Comparison of ENCODE assay signal across 21 cellular contexts in the genomic region with DNA sequence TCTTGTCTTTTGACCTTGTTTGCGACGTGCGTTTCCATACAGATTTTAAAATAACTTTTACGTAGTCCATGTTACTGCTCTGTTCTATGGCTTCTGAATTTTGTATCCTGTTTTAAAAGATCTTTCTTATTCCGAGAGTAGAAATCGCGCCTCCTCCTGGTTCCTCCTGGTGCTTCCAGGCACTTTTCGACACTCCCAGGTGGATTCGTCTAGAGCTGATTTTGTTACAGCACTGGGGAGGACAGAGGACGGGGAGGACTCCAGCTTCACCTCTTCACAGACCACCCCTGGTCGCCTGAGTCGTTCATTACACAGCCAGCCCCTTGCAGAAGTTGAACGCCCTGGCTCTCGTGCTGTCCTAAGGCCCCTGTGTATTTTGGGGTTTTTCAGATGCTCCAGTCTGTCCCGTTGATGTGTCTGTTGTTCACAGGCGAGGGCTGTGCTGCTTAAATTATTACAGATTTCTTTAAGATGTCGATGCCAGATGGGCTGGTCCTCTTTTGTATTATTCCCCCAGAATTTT.
A peak's percentile ranks its signal among the peaks of the same experiment; 100 is the strongest.
DNase-seq lines count a peak whose midpoint lies in the region; ATAC-seq and TF ChIP-seq lines count a peak whose summit lies in the region.
"Had no signal": no experiment of that assay in that cellular context is flagged by ENCODE, and none has a peak within 500 bp of the region (broad histone marks: within the 10 kb centered on the region; RNA-seq: fewer than 3 reads in every experiment).

No MANE protein-coding gene starts in this region.

- ATAC-seq in SK-N-SH treated with all-trans-retinoic acid at 6 μM for 48 hours = no peak
- ATAC-seq: mucosa of descending colon; Panc1; right cardiac atrium; stimulated activated memory B cell treated with anti-CD40 and anti-IgM and Interleukin-4, amounts not matched to agents 10 μg/mL and 1 μg/mL and 100 μg/mL, for 72 hours had no signal

- TF ChIP-seq CTCF in AG09309 (IDR thresholded peaks at IDR 0.05; ENCODE audit: control insufficient read depth, insufficient read depth, low read depth, low read length, missing control alignments) (peak; percentile 31), astrocyte of the spinal cord (IDR thresholded peaks at IDR 0.05; ENCODE audit: low read depth, low read length) (peak; percentile 18)

- no peak for DNase-seq in AG09309 (ENCODE audit: low read depth)
- DNase-seq in ELR (ENCODE audit: low read depth) = peak; percentile 17
- DNase-seq in astrocyte of the spinal cord (ENCODE audit: low read depth, low spot score) = no peak
- DNase-seq in left kidney (ENCODE audit: low read depth, low spot score) = peak; percentile 31
- DNase-seq in SHP77 (lab: John Stamatoyannopoulos, UW) = no peak
- DNase-seq in NCI-H69 (lab: John Stamatoyannopoulos, UW) = no peak
- DNase-seq: activated CD4-positive, alpha-beta T cell treated with anti-CD3 and anti-CD28 coated beads for 48 hours; BE2C; Calu3; erythroblast; GDM1; Kasumi-1; NCI-H2171; NCI-H774; stimulated activated CD4-positive, alpha-beta T cell treated with anti-CD3 and anti-CD28 coated beads, Interleukin-15, amount 100 ng/mL, for 24 hours; testis had no signal

- in situ Hi-C loops in astrocyte of the spinal cord (cut with HindIII; ENCODE audit: low sequenced_read_pairs) = no loop called here

- H3K4me3 ChIP-seq in AG09309 (ENCODE audit: control insufficient read depth, low read depth, low read length) (no peak overlapping the region), astrocyte of the spinal cord (ENCODE audit: low read depth, low read length) (no peak overlapping the region)
- H3K4me3 ChIP-seq: mucosa of descending colon had no signal

TF ChIP-seq in SK-N-SH treated with all-trans-retinoic acid at 6 μM for 48 hours, 23 proteins besides CTCF, POLR2A, EP300 and RAD21:
- TF ChIP-seq ZFP30 (CRISPR knock-in tag; IDR thresholded peaks at IDR 0.05) = no peak
- TF ChIP-seq SNAI2 (CRISPR knock-in tag; IDR thresholded peaks at IDR 0.05) = no peak
- TF ChIP-seq ZC3H10 (CRISPR knock-in tag; IDR thresholded peaks at IDR 0.05) = no peak
- TF ChIP-seq RARB (CRISPR knock-in tag; IDR thresholded peaks at IDR 0.05) = no peak
- TF ChIP-seq, protein P1, sequence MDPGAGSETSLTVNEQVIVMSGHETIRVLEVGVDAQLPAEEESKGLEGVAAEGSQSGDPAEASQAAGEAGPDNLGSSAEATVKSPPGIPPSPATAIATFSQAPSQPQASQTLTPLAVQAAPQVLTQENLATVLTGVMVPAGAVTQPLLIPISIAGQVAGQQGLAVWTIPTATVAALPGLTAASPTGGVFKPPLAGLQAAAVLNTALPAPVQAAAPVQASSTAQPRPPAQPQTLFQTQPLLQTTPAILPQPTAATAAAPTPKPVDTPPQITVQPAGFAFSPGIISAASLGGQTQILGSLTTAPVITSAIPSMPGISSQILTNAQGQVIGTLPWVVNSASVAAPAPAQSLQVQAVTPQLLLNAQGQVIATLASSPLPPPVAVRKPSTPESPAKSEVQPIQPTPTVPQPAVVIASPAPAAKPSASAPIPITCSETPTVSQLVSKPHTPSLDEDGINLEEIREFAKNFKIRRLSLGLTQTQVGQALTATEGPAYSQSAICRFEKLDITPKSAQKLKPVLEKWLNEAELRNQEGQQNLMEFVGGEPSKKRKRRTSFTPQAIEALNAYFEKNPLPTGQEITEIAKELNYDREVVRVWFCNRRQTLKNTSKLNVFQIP (CRISPR knock-in tag; IDR thresholded peaks at IDR 0.05; ENCODE audit: borderline replicate concordance, low read depth) = no peak
- no peak for TF ChIP-seq ZNF8 (CRISPR knock-in tag; IDR thresholded peaks at IDR 0.05)
- TF ChIP-seq ZNF565 (CRISPR knock-in tag; conservative IDR thresholded peaks at IDR 0.05; ENCODE audit: low read depth) = no peak
- TF ChIP-seq ZNF70 (CRISPR knock-in tag; IDR thresholded peaks at IDR 0.05) = no peak
- no peak for TF ChIP-seq ZFP3 (CRISPR knock-in tag; IDR thresholded peaks at IDR 0.05)
- TF ChIP-seq, protein P2, sequence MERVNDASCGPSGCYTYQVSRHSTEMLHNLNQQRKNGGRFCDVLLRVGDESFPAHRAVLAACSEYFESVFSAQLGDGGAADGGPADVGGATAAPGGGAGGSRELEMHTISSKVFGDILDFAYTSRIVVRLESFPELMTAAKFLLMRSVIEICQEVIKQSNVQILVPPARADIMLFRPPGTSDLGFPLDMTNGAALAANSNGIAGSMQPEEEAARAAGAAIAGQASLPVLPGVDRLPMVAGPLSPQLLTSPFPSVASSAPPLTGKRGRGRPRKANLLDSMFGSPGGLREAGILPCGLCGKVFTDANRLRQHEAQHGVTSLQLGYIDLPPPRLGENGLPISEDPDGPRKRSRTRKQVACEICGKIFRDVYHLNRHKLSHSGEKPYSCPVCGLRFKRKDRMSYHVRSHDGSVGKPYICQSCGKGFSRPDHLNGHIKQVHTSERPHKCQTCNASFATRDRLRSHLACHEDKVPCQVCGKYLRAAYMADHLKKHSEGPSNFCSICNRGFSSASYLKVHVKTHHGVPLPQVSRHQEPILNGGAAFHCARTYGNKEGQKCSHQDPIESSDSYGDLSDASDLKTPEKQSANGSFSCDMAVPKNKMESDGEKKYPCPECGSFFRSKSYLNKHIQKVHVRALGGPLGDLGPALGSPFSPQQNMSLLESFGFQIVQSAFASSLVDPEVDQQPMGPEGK (CRISPR knock-in tag; IDR thresholded peaks at IDR 0.05; ENCODE audit: borderline replicate concordance) = no peak
- TF ChIP-seq GLIS3 (CRISPR knock-in tag; IDR thresholded peaks at IDR 0.05) = no peak
- no peak for TF ChIP-seq BACH2 (CRISPR knock-in tag; IDR thresholded peaks at IDR 0.05; ENCODE audit: borderline replicate concordance)
- TF ChIP-seq ARNTL (CRISPR knock-in tag; IDR thresholded peaks at IDR 0.05; ENCODE audit: borderline replicate concordance, low read depth) = no peak
- TF ChIP-seq, protein P3, sequence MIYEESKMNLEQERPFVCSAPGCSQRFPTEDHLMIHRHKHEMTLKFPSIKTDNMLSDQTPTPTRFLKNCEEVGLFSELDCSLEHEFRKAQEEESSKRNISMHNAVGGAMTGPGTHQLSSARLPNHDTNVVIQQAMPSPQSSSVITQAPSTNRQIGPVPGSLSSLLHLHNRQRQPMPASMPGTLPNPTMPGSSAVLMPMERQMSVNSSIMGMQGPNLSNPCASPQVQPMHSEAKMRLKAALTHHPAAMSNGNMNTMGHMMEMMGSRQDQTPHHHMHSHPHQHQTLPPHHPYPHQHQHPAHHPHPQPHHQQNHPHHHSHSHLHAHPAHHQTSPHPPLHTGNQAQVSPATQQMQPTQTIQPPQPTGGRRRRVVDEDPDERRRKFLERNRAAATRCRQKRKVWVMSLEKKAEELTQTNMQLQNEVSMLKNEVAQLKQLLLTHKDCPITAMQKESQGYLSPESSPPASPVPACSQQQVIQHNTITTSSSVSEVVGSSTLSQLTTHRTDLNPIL (CRISPR knock-in tag; IDR thresholded peaks at IDR 0.05; ENCODE audit: low read depth) = no peak
- no peak for TF ChIP-seq OSR1 (CRISPR knock-in tag; IDR thresholded peaks at IDR 0.05)
- TF ChIP-seq ISL1 (CRISPR knock-in tag; IDR thresholded peaks at IDR 0.05) = no peak
- TF ChIP-seq PPARA (CRISPR knock-in tag; IDR thresholded peaks at IDR 0.05; ENCODE audit: borderline replicate concordance) = no peak
- TF ChIP-seq, protein P4, sequence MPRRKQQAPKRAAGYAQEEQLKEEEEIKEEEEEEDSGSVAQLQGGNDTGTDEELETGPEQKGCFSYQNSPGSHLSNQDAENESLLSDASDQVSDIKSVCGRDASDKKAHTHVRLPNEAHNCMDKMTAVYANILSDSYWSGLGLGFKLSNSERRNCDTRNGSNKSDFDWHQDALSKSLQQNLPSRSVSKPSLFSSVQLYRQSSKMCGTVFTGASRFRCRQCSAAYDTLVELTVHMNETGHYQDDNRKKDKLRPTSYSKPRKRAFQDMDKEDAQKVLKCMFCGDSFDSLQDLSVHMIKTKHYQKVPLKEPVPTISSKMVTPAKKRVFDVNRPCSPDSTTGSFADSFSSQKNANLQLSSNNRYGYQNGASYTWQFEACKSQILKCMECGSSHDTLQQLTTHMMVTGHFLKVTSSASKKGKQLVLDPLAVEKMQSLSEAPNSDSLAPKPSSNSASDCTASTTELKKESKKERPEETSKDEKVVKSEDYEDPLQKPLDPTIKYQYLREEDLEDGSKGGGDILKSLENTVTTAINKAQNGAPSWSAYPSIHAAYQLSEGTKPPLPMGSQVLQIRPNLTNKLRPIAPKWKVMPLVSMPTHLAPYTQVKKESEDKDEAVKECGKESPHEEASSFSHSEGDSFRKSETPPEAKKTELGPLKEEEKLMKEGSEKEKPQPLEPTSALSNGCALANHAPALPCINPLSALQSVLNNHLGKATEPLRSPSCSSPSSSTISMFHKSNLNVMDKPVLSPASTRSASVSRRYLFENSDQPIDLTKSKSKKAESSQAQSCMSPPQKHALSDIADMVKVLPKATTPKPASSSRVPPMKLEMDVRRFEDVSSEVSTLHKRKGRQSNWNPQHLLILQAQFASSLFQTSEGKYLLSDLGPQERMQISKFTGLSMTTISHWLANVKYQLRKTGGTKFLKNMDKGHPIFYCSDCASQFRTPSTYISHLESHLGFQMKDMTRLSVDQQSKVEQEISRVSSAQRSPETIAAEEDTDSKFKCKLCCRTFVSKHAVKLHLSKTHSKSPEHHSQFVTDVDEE (CRISPR knock-in tag; IDR thresholded peaks at IDR 0.05) = no peak
- TF ChIP-seq, protein P5, sequence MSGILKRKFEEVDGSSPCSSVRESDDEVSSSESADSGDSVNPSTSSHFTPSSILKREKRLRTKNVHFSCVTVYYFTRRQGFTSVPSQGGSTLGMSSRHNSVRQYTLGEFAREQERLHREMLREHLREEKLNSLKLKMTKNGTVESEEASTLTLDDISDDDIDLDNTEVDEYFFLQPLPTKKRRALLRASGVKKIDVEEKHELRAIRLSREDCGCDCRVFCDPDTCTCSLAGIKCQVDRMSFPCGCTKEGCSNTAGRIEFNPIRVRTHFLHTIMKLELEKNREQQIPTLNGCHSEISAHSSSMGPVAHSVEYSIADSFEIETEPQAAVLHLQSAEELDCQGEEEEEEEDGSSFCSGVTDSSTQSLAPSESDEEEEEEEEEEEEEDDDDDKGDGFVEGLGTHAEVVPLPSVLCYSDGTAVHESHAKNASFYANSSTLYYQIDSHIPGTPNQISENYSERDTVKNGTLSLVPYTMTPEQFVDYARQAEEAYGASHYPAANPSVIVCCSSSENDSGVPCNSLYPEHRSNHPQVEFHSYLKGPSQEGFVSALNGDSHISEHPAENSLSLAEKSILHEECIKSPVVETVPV (CRISPR knock-in tag; IDR thresholded peaks at IDR 0.05) = no peak
TF ChIP-seq in SK-N-SH treated with all-trans-retinoic acid at 6 μM for 48 hours: peak in this region for 0.

Comparison
In these comparisons a context has a peak if more than half of its experiments do, and no peak if none do; other contexts are left out.
1. DNase-seq: peak in ELR (single experiment) and left kidney (single experiment); none in AG09309 (single experiment), astrocyte of the spinal cord (single experiment), SHP77 (0 of 2) and NCI-H69 (single experiment).